Comparison of ENCODE assay signal across 14 cellular contexts in genomic region chr5:176379881-176380280, GRCh38. TPM values are rescaled to one million over a fixed set of nuclear protein-coding genes. Genes with fewer than 3 reads are reported as not detected.
DNase-seq lines count a peak whose midpoint lies in the region; ATAC-seq and TF ChIP-seq lines count a peak whose summit lies in the region.
"Had no signal": no experiment of that assay in that cellular context is flagged by ENCODE, and none has a peak within 500 bp of the region (broad histone marks: within the 10 kb centered on the region; RNA-seq: fewer than 3 reads in every experiment).

No MANE protein-coding gene starts in this region.

- H3K36me3 Mint-ChIP-seq in stimulated activated naive B cell treated with anti-CD40 and anti-IgM and Interleukin-4, amounts not matched to agents 10 μg/mL and 1 μg/mL and 100 μg/mL, for 72 hours: peaks cover 28 to 56% of the 10 kb centered on the region in 2 donors

- H3K27ac Mint-ChIP-seq in stimulated activated naive B cell treated with anti-CD40 and anti-IgM and Interleukin-4, amounts not matched to agents 10 μg/mL and 1 μg/mL and 100 μg/mL, for 72 hours: no peak overlapping the region
- H3K27ac Mint-ChIP-seq: CD4-positive, alpha-beta T cell had no signal

- no peaks in the 10 kb centered on the region for H3K27me3 Mint-ChIP-seq in stimulated activated naive B cell treated with anti-CD40 and anti-IgM and Interleukin-4, amounts not matched to agents 10 μg/mL and 1 μg/mL and 100 μg/mL, for 72 hours
- H3K27me3 Mint-ChIP-seq: CD4-positive, alpha-beta T cell; central memory CD8-positive, alpha-beta T cell; stimulated activated naive CD8-positive, alpha-beta T cell treated with anti-CD3 and anti-CD28 coated beads, Interleukin-15, amount 100 ng/mL, for 72 hours had no signal

- H3K27ac ChIP-seq in left ventricle myocardium inferior (replicated peaks) (peak overlapping the region; percentile 88), sigmoid colon (no peak overlapping the region)
- H3K27ac ChIP-seq: SJCRH30 had no signal

- no peak for DNase-seq in left ventricle myocardium inferior
- no peak for DNase-seq in left cardiac atrium
- peak; percentile 40 for DNase-seq in SKM-1 treated with dmso at 0.1 percent for 144 hours (lab: John Stamatoyannopoulos, UW; ENCODE audit: unreplicated experiment)
- no peak for DNase-seq in stimulated activated naive B cell treated with anti-CD40 and anti-IgM and Interleukin-4, amounts not matched to agents 10 μg/mL and 1 μg/mL and 100 μg/mL, for 72 hours
- DNase-seq in sigmoid colon: no peak
- no peak for DNase-seq in T-helper 2 cell
- DNase-seq: CD4-positive, alpha-beta T cell; DMS79 treated with DMSO at 0.1 percent for 48 hours; MM.1S; SJCRH30; stimulated activated naive CD8-positive, alpha-beta T cell treated with anti-CD3 and anti-CD28 coated beads, Interleukin-15, amount 100 ng/mL, for 72 hours had no signal

- no peak for TF ChIP-seq EP300 in sigmoid colon (IDR thresholded peaks at IDR 0.05)

- no peak overlapping the region for H3K4me3 Mint-ChIP-seq in stimulated activated naive B cell treated with anti-CD40 and anti-IgM and Interleukin-4, amounts not matched to agents 10 μg/mL and 1 μg/mL and 100 μg/mL, for 72 hours
- H3K4me3 Mint-ChIP-seq: CD4-positive, alpha-beta T cell; central memory CD8-positive, alpha-beta T cell; stimulated activated naive CD8-positive, alpha-beta T cell treated with anti-CD3 and anti-CD28 coated beads, Interleukin-15, amount 100 ng/mL, for 72 hours had no signal

- H3K27me3 ChIP-seq in left ventricle myocardium inferior (ENCODE audit: low read depth) (no peaks in the 10 kb centered on the region), sigmoid colon (no peaks in the 10 kb centered on the region)
- H3K27me3 ChIP-seq: SJCRH30 had no signal

- H3K4me3 ChIP-seq in left ventricle myocardium inferior (no peak overlapping the region), sigmoid colon (no peak overlapping the region)
- H3K4me3 ChIP-seq: SJCRH30 had no signal

- peaks cover 4 to 18% of the 10 kb centered on the region in 2 donors for H3K4me1 Mint-ChIP-seq in stimulated activated naive B cell treated with anti-CD40 and anti-IgM and Interleukin-4, amounts not matched to agents 10 μg/mL and 1 μg/mL and 100 μg/mL, for 72 hours
- H3K4me1 Mint-ChIP-seq: central memory CD8-positive, alpha-beta T cell had no signal

- H3K4me1 ChIP-seq in left ventricle myocardium inferior (peaks cover 24% of the 10 kb centered on the region), sigmoid colon (peaks cover 0 to 21% (median 15%) of the 10 kb centered on the region in 4 donors)
- H3K4me1 ChIP-seq: SJCRH30 had no signal

- no peaks in the 10 kb centered on the region for H3K9me3 Mint-ChIP-seq in stimulated activated naive B cell treated with anti-CD40 and anti-IgM and Interleukin-4, amounts not matched to agents 10 μg/mL and 1 μg/mL and 100 μg/mL, for 72 hours
- H3K9me3 Mint-ChIP-seq: CD4-positive, alpha-beta T cell; central memory CD8-positive, alpha-beta T cell; stimulated activated naive CD8-positive, alpha-beta T cell treated with anti-CD3 and anti-CD28 coated beads, Interleukin-15, amount 100 ng/mL, for 72 hours had no signal

- H3K9me3 ChIP-seq in left ventricle myocardium inferior (replicated peaks) (no peaks in the 10 kb centered on the region), sigmoid colon (no peaks in the 10 kb centered on the region)
- H3K9me3 ChIP-seq: SJCRH30 had no signal

- 79 to 89% methylated on average over 3 of the region's 3 CpGs for WGBS in sigmoid colon, 2 donors

- no peak for TF ChIP-seq CTCF in left ventricle myocardium inferior (IDR thresholded peaks at IDR 0.05; ENCODE audit: borderline replicate concordance)
- TF ChIP-seq CTCF in sigmoid colon (IDR thresholded peaks at IDR 0.05): no peak

- TF ChIP-seq POLR2A in sigmoid colon (IDR thresholded peaks at IDR 0.05): no peak

- intact Hi-C loops in left ventricle myocardium inferior (cut with micrococcal nuclease): no loop called here
- intact Hi-C loops in left cardiac atrium (cut with DNase I): no loop called here
- intact Hi-C loops in sigmoid colon (cut with DNase I): loop anchor here (10.0 kb wide), 2 partner anchors 155 to 265 kb away; partner anchors contain the start of genes RNF44 and TSPAN17

- ATAC-seq in left cardiac atrium (no peak), HG03460 (IDR thresholded peaks at IDR 0.05; ENCODE audit: unreplicated experiment) (peak; percentile 53), HG02759 (IDR thresholded peaks at IDR 0.05; ENCODE audit: unreplicated experiment) (no peak)
- ATAC-seq in stimulated activated naive B cell treated with anti-CD40 and anti-IgM and Interleukin-4, amounts not matched to agents 10 μg/mL and 1 μg/mL and 100 μg/mL, for 72 hours (replicated peaks): peak; percentile 85 to 88
- ATAC-seq: stimulated activated naive CD8-positive, alpha-beta T cell treated with anti-CD3 and anti-CD28 coated beads, Interleukin-15, amount 100 ng/mL, for 72 hours had no signal

- peaks cover 33% of the 10 kb centered on the region for H3K36me3 ChIP-seq in left ventricle myocardium inferior
- peaks cover 5 to 30% (median 16%) of the 10 kb centered on the region in 4 donors for H3K36me3 ChIP-seq in sigmoid colon

RNA-seq across cellular contexts. Expression of gene NOP16, which starts 8.5 kb away (rescaled TPM):
- 19.1 TPM for total RNA-seq in left ventricle myocardium inferior
- 10 to 100 TPM; 15.6 to 30.2 TPM for total RNA-seq in left cardiac atrium
- 10 to 100 TPM in 1 of 4 donors, 1 to 10 TPM in 3; 4.4 to 17.8 (median 9.6) TPM for total RNA-seq in sigmoid colon
- 10 to 100 TPM; 21.3 to 50.7 (median 22.2) TPM for polyA plus RNA-seq in sigmoid colon

RNA-seq across cellular contexts. Expression of gene HIGD2A, which starts 8.7 kb away (rescaled TPM):
- total RNA-seq in left ventricle myocardium inferior: 217 TPM
- 100 to 1,000 TPM; 159 to 166 TPM for total RNA-seq in left cardiac atrium
- total RNA-seq in sigmoid colon: 100 to 1,000 TPM; 201 to 249 (median 235) TPM
- polyA plus RNA-seq in sigmoid colon: 100 to 1,000 TPM; 207 to 457 (median 354) TPM

RNA-seq across cellular contexts. Expression of gene ARL10, which starts 14.6 kb away (rescaled TPM):
- total RNA-seq in left ventricle myocardium inferior: 6.0 TPM
- total RNA-seq in left cardiac atrium: 1 to 10 TPM; 8.0 to 8.2 TPM
- total RNA-seq in sigmoid colon: 10 to 100 TPM in 2 of 4 donors, 1 to 10 TPM in 2; 5.6 to 16.9 (median 10.5) TPM
- polyA plus RNA-seq in sigmoid colon: 1 to 10 TPM in 1 of 3 donors, under 1 TPM in 2; 0.23 to 1.8 (median 0.60) TPM

RNA-seq across cellular contexts. Expression of gene KIAA1191, which starts 18.3 kb away (rescaled TPM):
- total RNA-seq in left ventricle myocardium inferior: 91.6 TPM
- total RNA-seq in left cardiac atrium: 10 to 100 TPM; 79.6 to 86.0 TPM
- 100 to 1,000 TPM in 3 of 4 donors, 10 to 100 TPM in 1; 88.8 to 117 (median 108) TPM for total RNA-seq in sigmoid colon
- polyA plus RNA-seq in sigmoid colon: 100 to 1,000 TPM in 1 of 3 donors, 10 to 100 TPM in 2; 41.0 to 112 (median 62.5) TPM

RNA-seq across cellular contexts. Expression of gene CLTB, which starts 36.5 kb away (rescaled TPM):
- total RNA-seq in left ventricle myocardium inferior (216 TPM), left cardiac atrium (100 to 1,000 TPM; 173 to 199 TPM), sigmoid colon (100 to 1,000 TPM; 129 to 163 (median 156) TPM)
- polyA plus RNA-seq in sigmoid colon: 100 to 1,000 TPM; 274 to 403 (median 280) TPM

Comparison
In these comparisons a context has a peak if more than half of its experiments do, and no peak if none do; other contexts are left out.
1. ATAC-seq: peak in HG03460 (single experiment) and stimulated activated naive B cell treated with anti-CD40 and anti-IgM and Interleukin-4, amounts not matched to agents 10 μg/mL and 1 μg/mL and 100 μg/mL, for 72 hours (2 of 2); none in left cardiac atrium (0 of 2) and HG02759 (single experiment).